Comparison of ENCODE assay signal across 1 cellular context in the genomic region with DNA sequence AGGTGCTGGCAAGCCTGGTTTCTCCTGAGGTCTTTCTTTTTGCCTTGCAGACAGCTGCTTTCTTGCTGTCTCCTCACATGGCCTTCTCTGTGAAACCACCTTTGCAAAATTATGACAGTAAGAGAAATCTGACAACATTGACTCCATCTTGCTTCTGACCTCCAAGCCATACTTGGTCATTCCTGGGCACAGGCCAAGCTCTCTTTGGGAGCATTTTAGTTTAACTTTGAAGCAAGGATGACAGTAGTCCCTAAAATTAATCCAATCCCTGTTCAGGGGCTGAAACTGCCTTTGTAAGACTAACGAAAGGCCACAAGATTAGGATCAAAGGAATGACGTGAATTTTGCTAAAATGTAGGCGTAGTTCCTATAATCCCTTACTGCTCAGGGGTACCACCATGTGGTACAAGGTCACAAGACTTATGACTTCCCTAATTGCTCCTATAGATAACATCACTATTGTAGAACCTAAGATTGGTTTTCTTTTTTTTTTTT.
TF ChIP-seq lines count a peak whose summit lies in the region.

No MANE protein-coding gene starts in this region.

TF ChIP-seq in K562, 482 proteins besides CTCF, POLR2A, EP300 and RAD21 (continued from another document and continues in another):
- TF ChIP-seq, protein P1, sequence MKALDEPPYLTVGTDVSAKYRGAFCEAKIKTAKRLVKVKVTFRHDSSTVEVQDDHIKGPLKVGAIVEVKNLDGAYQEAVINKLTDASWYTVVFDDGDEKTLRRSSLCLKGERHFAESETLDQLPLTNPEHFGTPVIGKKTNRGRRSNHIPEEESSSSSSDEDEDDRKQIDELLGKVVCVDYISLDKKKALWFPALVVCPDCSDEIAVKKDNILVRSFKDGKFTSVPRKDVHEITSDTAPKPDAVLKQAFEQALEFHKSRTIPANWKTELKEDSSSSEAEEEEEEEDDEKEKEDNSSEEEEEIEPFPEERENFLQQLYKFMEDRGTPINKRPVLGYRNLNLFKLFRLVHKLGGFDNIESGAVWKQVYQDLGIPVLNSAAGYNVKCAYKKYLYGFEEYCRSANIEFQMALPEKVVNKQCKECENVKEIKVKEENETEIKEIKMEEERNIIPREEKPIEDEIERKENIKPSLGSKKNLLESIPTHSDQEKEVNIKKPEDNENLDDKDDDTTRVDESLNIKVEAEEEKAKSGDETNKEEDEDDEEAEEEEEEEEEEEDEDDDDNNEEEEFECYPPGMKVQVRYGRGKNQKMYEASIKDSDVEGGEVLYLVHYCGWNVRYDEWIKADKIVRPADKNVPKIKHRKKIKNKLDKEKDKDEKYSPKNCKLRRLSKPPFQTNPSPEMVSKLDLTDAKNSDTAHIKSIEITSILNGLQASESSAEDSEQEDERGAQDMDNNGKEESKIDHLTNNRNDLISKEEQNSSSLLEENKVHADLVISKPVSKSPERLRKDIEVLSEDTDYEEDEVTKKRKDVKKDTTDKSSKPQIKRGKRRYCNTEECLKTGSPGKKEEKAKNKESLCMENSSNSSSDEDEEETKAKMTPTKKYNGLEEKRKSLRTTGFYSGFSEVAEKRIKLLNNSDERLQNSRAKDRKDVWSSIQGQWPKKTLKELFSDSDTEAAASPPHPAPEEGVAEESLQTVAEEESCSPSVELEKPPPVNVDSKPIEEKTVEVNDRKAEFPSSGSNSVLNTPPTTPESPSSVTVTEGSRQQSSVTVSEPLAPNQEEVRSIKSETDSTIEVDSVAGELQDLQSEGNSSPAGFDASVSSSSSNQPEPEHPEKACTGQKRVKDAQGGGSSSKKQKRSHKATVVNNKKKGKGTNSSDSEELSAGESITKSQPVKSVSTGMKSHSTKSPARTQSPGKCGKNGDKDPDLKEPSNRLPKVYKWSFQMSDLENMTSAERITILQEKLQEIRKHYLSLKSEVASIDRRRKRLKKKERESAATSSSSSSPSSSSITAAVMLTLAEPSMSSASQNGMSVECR (CRISPR knock-in tag; IDR thresholded peaks at IDR 0.05): no peak
- TF ChIP-seq, protein P2, sequence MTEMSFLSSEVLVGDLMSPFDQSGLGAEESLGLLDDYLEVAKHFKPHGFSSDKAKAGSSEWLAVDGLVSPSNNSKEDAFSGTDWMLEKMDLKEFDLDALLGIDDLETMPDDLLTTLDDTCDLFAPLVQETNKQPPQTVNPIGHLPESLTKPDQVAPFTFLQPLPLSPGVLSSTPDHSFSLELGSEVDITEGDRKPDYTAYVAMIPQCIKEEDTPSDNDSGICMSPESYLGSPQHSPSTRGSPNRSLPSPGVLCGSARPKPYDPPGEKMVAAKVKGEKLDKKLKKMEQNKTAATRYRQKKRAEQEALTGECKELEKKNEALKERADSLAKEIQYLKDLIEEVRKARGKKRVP (CRISPR knock-in tag; IDR thresholded peaks at IDR 0.05): peak; percentile 66; the same call in 1 of the 2 replicates
- TF ChIP-seq, protein P3, sequence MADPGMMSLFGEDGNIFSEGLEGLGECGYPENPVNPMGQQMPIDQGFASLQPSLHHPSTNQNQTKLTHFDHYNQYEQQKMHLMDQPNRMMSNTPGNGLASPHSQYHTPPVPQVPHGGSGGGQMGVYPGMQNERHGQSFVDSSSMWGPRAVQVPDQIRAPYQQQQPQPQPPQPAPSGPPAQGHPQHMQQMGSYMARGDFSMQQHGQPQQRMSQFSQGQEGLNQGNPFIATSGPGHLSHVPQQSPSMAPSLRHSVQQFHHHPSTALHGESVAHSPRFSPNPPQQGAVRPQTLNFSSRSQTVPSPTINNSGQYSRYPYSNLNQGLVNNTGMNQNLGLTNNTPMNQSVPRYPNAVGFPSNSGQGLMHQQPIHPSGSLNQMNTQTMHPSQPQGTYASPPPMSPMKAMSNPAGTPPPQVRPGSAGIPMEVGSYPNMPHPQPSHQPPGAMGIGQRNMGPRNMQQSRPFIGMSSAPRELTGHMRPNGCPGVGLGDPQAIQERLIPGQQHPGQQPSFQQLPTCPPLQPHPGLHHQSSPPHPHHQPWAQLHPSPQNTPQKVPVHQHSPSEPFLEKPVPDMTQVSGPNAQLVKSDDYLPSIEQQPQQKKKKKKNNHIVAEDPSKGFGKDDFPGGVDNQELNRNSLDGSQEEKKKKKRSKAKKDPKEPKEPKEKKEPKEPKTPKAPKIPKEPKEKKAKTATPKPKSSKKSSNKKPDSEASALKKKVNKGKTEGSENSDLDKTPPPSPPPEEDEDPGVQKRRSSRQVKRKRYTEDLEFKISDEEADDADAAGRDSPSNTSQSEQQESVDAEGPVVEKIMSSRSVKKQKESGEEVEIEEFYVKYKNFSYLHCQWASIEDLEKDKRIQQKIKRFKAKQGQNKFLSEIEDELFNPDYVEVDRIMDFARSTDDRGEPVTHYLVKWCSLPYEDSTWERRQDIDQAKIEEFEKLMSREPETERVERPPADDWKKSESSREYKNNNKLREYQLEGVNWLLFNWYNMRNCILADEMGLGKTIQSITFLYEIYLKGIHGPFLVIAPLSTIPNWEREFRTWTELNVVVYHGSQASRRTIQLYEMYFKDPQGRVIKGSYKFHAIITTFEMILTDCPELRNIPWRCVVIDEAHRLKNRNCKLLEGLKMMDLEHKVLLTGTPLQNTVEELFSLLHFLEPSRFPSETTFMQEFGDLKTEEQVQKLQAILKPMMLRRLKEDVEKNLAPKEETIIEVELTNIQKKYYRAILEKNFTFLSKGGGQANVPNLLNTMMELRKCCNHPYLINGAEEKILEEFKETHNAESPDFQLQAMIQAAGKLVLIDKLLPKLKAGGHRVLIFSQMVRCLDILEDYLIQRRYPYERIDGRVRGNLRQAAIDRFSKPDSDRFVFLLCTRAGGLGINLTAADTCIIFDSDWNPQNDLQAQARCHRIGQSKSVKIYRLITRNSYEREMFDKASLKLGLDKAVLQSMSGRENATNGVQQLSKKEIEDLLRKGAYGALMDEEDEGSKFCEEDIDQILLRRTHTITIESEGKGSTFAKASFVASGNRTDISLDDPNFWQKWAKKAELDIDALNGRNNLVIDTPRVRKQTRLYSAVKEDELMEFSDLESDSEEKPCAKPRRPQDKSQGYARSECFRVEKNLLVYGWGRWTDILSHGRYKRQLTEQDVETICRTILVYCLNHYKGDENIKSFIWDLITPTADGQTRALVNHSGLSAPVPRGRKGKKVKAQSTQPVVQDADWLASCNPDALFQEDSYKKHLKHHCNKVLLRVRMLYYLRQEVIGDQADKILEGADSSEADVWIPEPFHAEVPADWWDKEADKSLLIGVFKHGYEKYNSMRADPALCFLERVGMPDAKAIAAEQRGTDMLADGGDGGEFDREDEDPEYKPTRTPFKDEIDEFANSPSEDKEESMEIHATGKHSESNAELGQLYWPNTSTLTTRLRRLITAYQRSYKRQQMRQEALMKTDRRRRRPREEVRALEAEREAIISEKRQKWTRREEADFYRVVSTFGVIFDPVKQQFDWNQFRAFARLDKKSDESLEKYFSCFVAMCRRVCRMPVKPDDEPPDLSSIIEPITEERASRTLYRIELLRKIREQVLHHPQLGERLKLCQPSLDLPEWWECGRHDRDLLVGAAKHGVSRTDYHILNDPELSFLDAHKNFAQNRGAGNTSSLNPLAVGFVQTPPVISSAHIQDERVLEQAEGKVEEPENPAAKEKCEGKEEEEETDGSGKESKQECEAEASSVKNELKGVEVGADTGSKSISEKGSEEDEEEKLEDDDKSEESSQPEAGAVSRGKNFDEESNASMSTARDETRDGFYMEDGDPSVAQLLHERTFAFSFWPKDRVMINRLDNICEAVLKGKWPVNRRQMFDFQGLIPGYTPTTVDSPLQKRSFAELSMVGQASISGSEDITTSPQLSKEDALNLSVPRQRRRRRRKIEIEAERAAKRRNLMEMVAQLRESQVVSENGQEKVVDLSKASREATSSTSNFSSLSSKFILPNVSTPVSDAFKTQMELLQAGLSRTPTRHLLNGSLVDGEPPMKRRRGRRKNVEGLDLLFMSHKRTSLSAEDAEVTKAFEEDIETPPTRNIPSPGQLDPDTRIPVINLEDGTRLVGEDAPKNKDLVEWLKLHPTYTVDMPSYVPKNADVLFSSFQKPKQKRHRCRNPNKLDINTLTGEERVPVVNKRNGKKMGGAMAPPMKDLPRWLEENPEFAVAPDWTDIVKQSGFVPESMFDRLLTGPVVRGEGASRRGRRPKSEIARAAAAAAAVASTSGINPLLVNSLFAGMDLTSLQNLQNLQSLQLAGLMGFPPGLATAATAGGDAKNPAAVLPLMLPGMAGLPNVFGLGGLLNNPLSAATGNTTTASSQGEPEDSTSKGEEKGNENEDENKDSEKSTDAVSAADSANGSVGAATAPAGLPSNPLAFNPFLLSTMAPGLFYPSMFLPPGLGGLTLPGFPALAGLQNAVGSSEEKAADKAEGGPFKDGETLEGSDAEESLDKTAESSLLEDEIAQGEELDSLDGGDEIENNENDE (IDR thresholded peaks at IDR 0.05; ENCODE audit: low read depth, low read length): no peak
- TF ChIP-seq, protein P4, sequence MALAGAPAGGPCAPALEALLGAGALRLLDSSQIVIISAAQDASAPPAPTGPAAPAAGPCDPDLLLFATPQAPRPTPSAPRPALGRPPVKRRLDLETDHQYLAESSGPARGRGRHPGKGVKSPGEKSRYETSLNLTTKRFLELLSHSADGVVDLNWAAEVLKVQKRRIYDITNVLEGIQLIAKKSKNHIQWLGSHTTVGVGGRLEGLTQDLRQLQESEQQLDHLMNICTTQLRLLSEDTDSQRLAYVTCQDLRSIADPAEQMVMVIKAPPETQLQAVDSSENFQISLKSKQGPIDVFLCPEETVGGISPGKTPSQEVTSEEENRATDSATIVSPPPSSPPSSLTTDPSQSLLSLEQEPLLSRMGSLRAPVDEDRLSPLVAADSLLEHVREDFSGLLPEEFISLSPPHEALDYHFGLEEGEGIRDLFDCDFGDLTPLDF (CRISPR knock-in tag; IDR thresholded peaks at IDR 0.05): no peak
- TF ChIP-seq, protein P5, sequence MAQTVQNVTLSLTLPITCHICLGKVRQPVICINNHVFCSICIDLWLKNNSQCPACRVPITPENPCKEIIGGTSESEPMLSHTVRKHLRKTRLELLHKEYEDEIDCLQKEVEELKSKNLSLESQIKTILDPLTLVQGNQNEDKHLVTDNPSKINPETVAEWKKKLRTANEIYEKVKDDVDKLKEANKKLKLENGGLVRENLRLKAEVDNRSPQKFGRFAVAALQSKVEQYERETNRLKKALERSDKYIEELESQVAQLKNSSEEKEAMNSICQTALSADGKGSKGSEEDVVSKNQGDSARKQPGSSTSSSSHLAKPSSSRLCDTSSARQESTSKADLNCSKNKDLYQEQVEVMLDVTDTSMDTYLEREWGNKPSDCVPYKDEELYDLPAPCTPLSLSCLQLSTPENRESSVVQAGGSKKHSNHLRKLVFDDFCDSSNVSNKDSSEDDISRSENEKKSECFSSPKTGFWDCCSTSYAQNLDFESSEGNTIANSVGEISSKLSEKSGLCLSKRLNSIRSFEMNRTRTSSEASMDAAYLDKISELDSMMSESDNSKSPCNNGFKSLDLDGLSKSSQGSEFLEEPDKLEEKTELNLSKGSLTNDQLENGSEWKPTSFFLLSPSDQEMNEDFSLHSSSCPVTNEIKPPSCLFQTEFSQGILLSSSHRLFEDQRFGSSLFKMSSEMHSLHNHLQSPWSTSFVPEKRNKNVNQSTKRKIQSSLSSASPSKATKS (CRISPR knock-in tag; IDR thresholded peaks at IDR 0.05): no peak
- TF ChIP-seq XRCC3 (IDR thresholded peaks at IDR 0.05) (no peak), MTF1 (CRISPR knock-in tag; IDR thresholded peaks at IDR 0.05; ENCODE audit: borderline replicate concordance) (no peak), ZNF41 (CRISPR knock-in tag; conservative IDR thresholded peaks at IDR 0.05) (peak; percentile 88; the same call in 1 of the 2 replicates), CBFA2T2 (conservative IDR thresholded peaks at IDR 0.05) (no peak), ZSCAN32 (CRISPR knock-in tag; IDR thresholded peaks at IDR 0.05) (peak; percentile 46; the same call in 1 of the 2 replicates), ZBED1 (IDR thresholded peaks at IDR 0.05) (no peak), NCOA4 (IDR thresholded peaks at IDR 0.05; ENCODE audit: partially characterized antibody) (no peak), ZFPM2 (CRISPR knock-in tag; IDR thresholded peaks at IDR 0.05) (no peak), ZNF12 (CRISPR knock-in tag; IDR thresholded peaks at IDR 0.05) (no peak), HDAC6 (IDR thresholded peaks at IDR 0.05; ENCODE audit: low read depth, low read length) (no peak), ZNF3 (CRISPR knock-in tag; IDR thresholded peaks at IDR 0.05) (no peak), ZBTB1 (CRISPR knock-in tag; IDR thresholded peaks at IDR 0.05; ENCODE audit: borderline replicate concordance, low read depth) (no peak), ELF2 (CRISPR knock-in tag; IDR thresholded peaks at IDR 0.05) (no peak), ZNF253 (CRISPR knock-in tag; conservative IDR thresholded peaks at IDR 0.05) (no peak), SMAD3 (CRISPR knock-in tag; conservative IDR thresholded peaks at IDR 0.05) (peak; percentile 92), ZNF274 (IDR thresholded peaks at IDR 0.05; ENCODE audit: borderline replicate concordance, low read depth, low read length) (no peak), ZNF134 (CRISPR knock-in tag; conservative IDR thresholded peaks at IDR 0.05) (peak; percentile 51; the same call in 1 of the 2 replicates)
- TF ChIP-seq, protein P6, sequence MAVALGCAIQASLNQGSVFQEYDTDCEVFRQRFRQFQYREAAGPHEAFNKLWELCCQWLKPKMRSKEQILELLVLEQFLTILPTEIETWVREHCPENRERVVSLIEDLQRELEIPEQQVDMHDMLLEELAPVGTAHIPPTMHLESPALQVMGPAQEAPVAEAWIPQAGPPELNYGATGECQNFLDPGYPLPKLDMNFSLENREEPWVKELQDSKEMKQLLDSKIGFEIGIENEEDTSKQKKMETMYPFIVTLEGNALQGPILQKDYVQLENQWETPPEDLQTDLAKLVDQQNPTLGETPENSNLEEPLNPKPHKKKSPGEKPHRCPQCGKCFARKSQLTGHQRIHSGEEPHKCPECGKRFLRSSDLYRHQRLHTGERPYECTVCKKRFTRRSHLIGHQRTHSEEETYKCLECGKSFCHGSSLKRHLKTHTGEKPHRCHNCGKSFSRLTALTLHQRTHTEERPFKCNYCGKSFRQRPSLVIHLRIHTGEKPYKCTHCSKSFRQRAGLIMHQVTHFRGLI (CRISPR knock-in tag; IDR thresholded peaks at IDR 0.05): peak; percentile 70; the same call in 1 of the 2 replicates
- TF ChIP-seq, protein P7, sequence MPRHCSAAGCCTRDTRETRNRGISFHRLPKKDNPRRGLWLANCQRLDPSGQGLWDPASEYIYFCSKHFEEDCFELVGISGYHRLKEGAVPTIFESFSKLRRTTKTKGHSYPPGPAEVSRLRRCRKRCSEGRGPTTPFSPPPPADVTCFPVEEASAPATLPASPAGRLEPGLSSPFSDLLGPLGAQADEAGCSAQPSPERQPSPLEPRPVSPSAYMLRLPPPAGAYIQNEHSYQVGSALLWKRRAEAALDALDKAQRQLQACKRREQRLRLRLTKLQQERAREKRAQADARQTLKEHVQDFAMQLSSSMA (CRISPR knock-in tag; IDR thresholded peaks at IDR 0.05): no peak
- TF ChIP-seq, protein P8, sequence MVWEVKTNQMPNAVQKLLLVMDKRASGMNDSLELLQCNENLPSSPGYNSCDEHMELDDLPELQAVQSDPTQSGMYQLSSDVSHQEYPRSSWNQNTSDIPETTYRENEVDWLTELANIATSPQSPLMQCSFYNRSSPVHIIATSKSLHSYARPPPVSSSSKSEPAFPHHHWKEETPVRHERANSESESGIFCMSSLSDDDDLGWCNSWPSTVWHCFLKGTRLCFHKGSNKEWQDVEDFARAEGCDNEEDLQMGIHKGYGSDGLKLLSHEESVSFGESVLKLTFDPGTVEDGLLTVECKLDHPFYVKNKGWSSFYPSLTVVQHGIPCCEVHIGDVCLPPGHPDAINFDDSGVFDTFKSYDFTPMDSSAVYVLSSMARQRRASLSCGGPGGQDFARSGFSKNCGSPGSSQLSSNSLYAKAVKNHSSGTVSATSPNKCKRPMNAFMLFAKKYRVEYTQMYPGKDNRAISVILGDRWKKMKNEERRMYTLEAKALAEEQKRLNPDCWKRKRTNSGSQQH (CRISPR knock-in tag; IDR thresholded peaks at IDR 0.05): no peak
